ENCODE assay signal across 9 cellular contexts in genomic region chr22:17734197-17734596, GRCh38. TPM values are rescaled to one million over a fixed set of nuclear protein-coding genes. Genes with fewer than 3 reads are reported as not detected.
A peak's percentile ranks its signal among the peaks of the same experiment; 100 is the strongest.
DNase-seq lines count a peak whose midpoint lies in the region; ATAC-seq and TF ChIP-seq lines count a peak whose summit lies in the region.
"Had no signal": no experiment of that assay in that cellular context is flagged by ENCODE, and none has a peak within 500 bp of the region (broad histone marks: within the 10 kb centered on the region; RNA-seq: fewer than 3 reads in every experiment).

No MANE protein-coding gene starts in this region.

- H3K9me3 ChIP-seq in right lobe of liver = no peaks in the 10 kb centered on the region

- H3K4me1 Mint-ChIP-seq in activated naive CD4-positive, alpha-beta T cell treated with anti-CD3 and anti-CD28 coated beads, Interleukin-2, amount 10 ng/mL, durations not matched to agents 7 days and 5 days = peaks cover 16% of the 10 kb centered on the region
- H3K4me1 Mint-ChIP-seq in naive thymus-derived CD8-positive, alpha-beta T cell = peaks cover 14 to 15% (median 15%) of the 10 kb centered on the region in 4 donors
- H3K4me1 Mint-ChIP-seq: naive B cell had no signal

- peaks cover 0 to 37% (median 21%) of the 10 kb centered on the region in 4 donors for H3K36me3 ChIP-seq in right lobe of liver

- peak; percentile 51 to 53 for ATAC-seq in naive thymus-derived CD8-positive, alpha-beta T cell
- ATAC-seq in HG03159 (IDR thresholded peaks at IDR 0.05; ENCODE audit: unreplicated experiment) (no peak), HG03442 (IDR thresholded peaks at IDR 0.05; ENCODE audit: unreplicated experiment) (no peak), right lobe of liver (no peak)

- H3K27me3 Mint-ChIP-seq in activated naive CD4-positive, alpha-beta T cell treated with anti-CD3 and anti-CD28 coated beads, Interleukin-2, amount 10 ng/mL, durations not matched to agents 7 days and 5 days = no peaks in the 10 kb centered on the region
- H3K27me3 Mint-ChIP-seq in naive thymus-derived CD8-positive, alpha-beta T cell = no peaks in the 10 kb centered on the region
- H3K27me3 Mint-ChIP-seq: naive B cell had no signal

- 47% methylated on average over 4 of the region's 4 CpGs for WGBS in right lobe of liver (ENCODE audit: insufficient coverage, low coverage, low lambda C conversion rate, missing lambda C conversion rate)

- no peak for TF ChIP-seq CTCF in right lobe of liver (IDR thresholded peaks at IDR 0.05)

- H3K36me3 Mint-ChIP-seq in activated naive CD4-positive, alpha-beta T cell treated with anti-CD3 and anti-CD28 coated beads, Interleukin-2, amount 10 ng/mL, durations not matched to agents 7 days and 5 days = peaks cover 30% of the 10 kb centered on the region
- peaks cover 0 to 82% (median 15%) of the 10 kb centered on the region in 3 donors for H3K36me3 Mint-ChIP-seq in naive thymus-derived CD8-positive, alpha-beta T cell

- peak; percentile 45 for DNase-seq in Daoy (ENCODE audit: low read depth)
- DNase-seq in KBM-7 = peak; percentile 36
- DNase-seq in activated naive CD4-positive, alpha-beta T cell treated with anti-CD3 and anti-CD28 coated beads, Interleukin-2, amount 10 ng/mL, durations not matched to agents 7 days and 5 days = peak; percentile 32
- DNase-seq in naive thymus-derived CD8-positive, alpha-beta T cell = no peak
- DNase-seq in HT-29 (ENCODE audit: low spot score) = no peak
- no peak for DNase-seq in right lobe of liver
- DNase-seq: naive B cell had no signal

- no peak overlapping the region for H3K27ac ChIP-seq in right lobe of liver

- POLR2A ChIA-PET in naive thymus-derived CD8-positive, alpha-beta T cell (lab: Charles Lee) = interaction anchor here (1.0 kb wide), 1 partner anchor 39 kb away, joined by 3 read pairs; no protein-coding TSS in a partner anchor

- intact Hi-C loops in right lobe of liver (cut with DNase I) = no loop called here

- H3K27ac Mint-ChIP-seq in activated naive CD4-positive, alpha-beta T cell treated with anti-CD3 and anti-CD28 coated beads, Interleukin-2, amount 10 ng/mL, durations not matched to agents 7 days and 5 days = peak overlapping the region; percentile 66
- H3K27ac Mint-ChIP-seq in naive thymus-derived CD8-positive, alpha-beta T cell = peak overlapping the region in 9 of 10 donors; percentile 48 to 89 (median 61)

- H3K4me1 ChIP-seq in right lobe of liver = peaks cover 0 to 34% (median 8%) of the 10 kb centered on the region in 4 donors

- no peak for TF ChIP-seq POLR2A in right lobe of liver (IDR thresholded peaks at IDR 0.05)

- H3K4me3 ChIP-seq in right lobe of liver = no peak overlapping the region

- CTCF ChIA-PET in activated naive CD4-positive, alpha-beta T cell treated with anti-CD3 and anti-CD28 coated beads, Interleukin-2, amount 10 ng/mL, durations not matched to agents 7 days and 5 days (lab: Charles Lee) = interaction anchor here (0.6 to 3.1 kb wide), 2 partner anchors 9 to 91 kb away, joined by 3 to 10 read pairs; no protein-coding TSS in a partner anchor

- H3K27me3 ChIP-seq in right lobe of liver = no peaks in the 10 kb centered on the region

- no peaks in the 10 kb centered on the region for H3K9me3 Mint-ChIP-seq in activated naive CD4-positive, alpha-beta T cell treated with anti-CD3 and anti-CD28 coated beads, Interleukin-2, amount 10 ng/mL, durations not matched to agents 7 days and 5 days
- no peaks in the 10 kb centered on the region for H3K9me3 Mint-ChIP-seq in naive thymus-derived CD8-positive, alpha-beta T cell
- H3K9me3 Mint-ChIP-seq: naive B cell had no signal

- no peak overlapping the region for H3K4me3 Mint-ChIP-seq in activated naive CD4-positive, alpha-beta T cell treated with anti-CD3 and anti-CD28 coated beads, Interleukin-2, amount 10 ng/mL, durations not matched to agents 7 days and 5 days
- no peak overlapping the region for H3K4me3 Mint-ChIP-seq in naive thymus-derived CD8-positive, alpha-beta T cell
- H3K4me3 Mint-ChIP-seq: naive B cell had no signal

- in situ Hi-C loops in KBM-7 (cut with MboI; ENCODE audit: low pct_unique_long_range_greater_than_20kb, low sequenced_read_pairs) = no loop called here

RNA-seq across cellular contexts. Expression of gene BID, which starts 40.1 kb away (rescaled TPM):
- total RNA-seq in Daoy (2014; rRNA removed; shearing (Covaris generic)) = 133 and 164 TPM in 2 replicates
- total RNA-seq in naive thymus-derived CD8-positive, alpha-beta T cell = 10 to 100 TPM; 22.3 to 23.0 TPM
- polyA plus RNA-seq in naive thymus-derived CD8-positive, alpha-beta T cell = 10 to 100 TPM; 67.0 to 84.1 (median 67.7) TPM
- total RNA-seq in HT-29 (2014; rRNA removed; shearing (Covaris generic)) = 290 and 308 TPM in 2 replicates
- total RNA-seq in right lobe of liver = 10 to 100 TPM; 30.5 to 57.3 (median 36.2) TPM

Comparison
In these comparisons a context has a peak if more than half of its experiments do, and no peak if none do; other contexts are left out.
1. DNase-seq: peak in Daoy (single experiment), KBM-7 (single experiment) and activated naive CD4-positive, alpha-beta T cell treated with anti-CD3 and anti-CD28 coated beads, Interleukin-2, amount 10 ng/mL, durations not matched to agents 7 days and 5 days (single experiment); none in naive thymus-derived CD8-positive, alpha-beta T cell (0 of 10), HT-29 (single experiment) and right lobe of liver (0 of 3).
2. ATAC-seq: peak in naive thymus-derived CD8-positive, alpha-beta T cell (2 of 2); none in HG03159 (single experiment), HG03442 (single experiment) and right lobe of liver (0 of 4).